In genomic region chr11:96257972-96258951, GRCh38 we compare ENCODE assay signal across 9 cellular contexts.
DNase-seq lines count a peak whose midpoint lies in the region; ATAC-seq and TF ChIP-seq lines count a peak whose summit lies in the region.
"Had no signal": no experiment of that assay in that cellular context is flagged by ENCODE, and none has a peak within 500 bp of the region (broad histone marks: within the 10 kb centered on the region; RNA-seq: fewer than 3 reads in every experiment).

No MANE protein-coding gene starts in this region.

- H3K27ac Mint-ChIP-seq in T-helper 2 cell treated with Interferon-gamma antibody and Interleukin-4, amounts not matched to agents 5 μg/mL and 100 μg/mL, for 36 hours = peak overlapping the region; percentile 92
- peak overlapping the region; percentile 96 for H3K27ac Mint-ChIP-seq in stimulated activated naive CD8-positive, alpha-beta T cell treated with anti-CD3 and anti-CD28 coated beads, Interleukin-15, Interleukin-2, amounts not matched to agents 100 ng/mL and 50 ng/mL, for 24 hours

- ATAC-seq in HG03095 (IDR thresholded peaks at IDR 0.05; ENCODE audit: unreplicated experiment) = peak; percentile 43

- no peak for TF ChIP-seq CTCF in fibroblast of villous mesenchyme (IDR thresholded peaks at IDR 0.05; ENCODE audit: insufficient read depth, low read depth, low read length)

- H3K9me3 Mint-ChIP-seq in T-helper 2 cell treated with Interferon-gamma antibody and Interleukin-4, amounts not matched to agents 5 μg/mL and 100 μg/mL, for 36 hours = no peaks in the 10 kb centered on the region
- H3K9me3 Mint-ChIP-seq in stimulated activated naive CD8-positive, alpha-beta T cell treated with anti-CD3 and anti-CD28 coated beads, Interleukin-15, Interleukin-2, amounts not matched to agents 100 ng/mL and 50 ng/mL, for 24 hours = no peaks in the 10 kb centered on the region
- H3K9me3 Mint-ChIP-seq: brain had no signal

- H3K4me3 Mint-ChIP-seq in T-helper 2 cell treated with Interferon-gamma antibody and Interleukin-4, amounts not matched to agents 5 μg/mL and 100 μg/mL, for 36 hours = peak overlapping the region; percentile 82
- peak overlapping the region; percentile 75 for H3K4me3 Mint-ChIP-seq in stimulated activated naive CD8-positive, alpha-beta T cell treated with anti-CD3 and anti-CD28 coated beads, Interleukin-15, Interleukin-2, amounts not matched to agents 100 ng/mL and 50 ng/mL, for 24 hours

- peak; percentile 25 for DNase-seq in stimulated activated CD4-positive, alpha-beta T cell treated with anti-CD3 and anti-CD28 coated beads, Interleukin-2, amount 100 ng/mL, for 4 hours (ENCODE audit: low read depth)
- DNase-seq in stimulated activated CD4-positive, alpha-beta T cell treated with anti-CD3 and anti-CD28 coated beads, Interleukin-1b, Interleukin-23, amount 100 ng/mL, for 48 hours = no peak
- peak; percentile 37 for DNase-seq in T-helper 2 cell treated with Interferon-gamma antibody and Interleukin-4, amounts not matched to agents 5 μg/mL and 100 μg/mL, for 36 hours (ENCODE audit: low spot score)
- peak; percentile 77 for DNase-seq in fibroblast of villous mesenchyme (ENCODE audit: low read depth)
- no peak for DNase-seq in mesenteric fat pad (ENCODE audit: low spot score)
- no peak for DNase-seq in epidermal melanocyte (ENCODE audit: insufficient read length, low spot score)

- H3K27me3 Mint-ChIP-seq in T-helper 2 cell treated with Interferon-gamma antibody and Interleukin-4, amounts not matched to agents 5 μg/mL and 100 μg/mL, for 36 hours (ENCODE audit: low read depth) = no peaks in the 10 kb centered on the region
- no peaks in the 10 kb centered on the region for H3K27me3 Mint-ChIP-seq in stimulated activated naive CD8-positive, alpha-beta T cell treated with anti-CD3 and anti-CD28 coated beads, Interleukin-15, Interleukin-2, amounts not matched to agents 100 ng/mL and 50 ng/mL, for 24 hours

- no peak overlapping the region for H3K4me3 ChIP-seq in fibroblast of villous mesenchyme (ENCODE audit: low read depth, low read length)

- H3K36me3 Mint-ChIP-seq in T-helper 2 cell treated with Interferon-gamma antibody and Interleukin-4, amounts not matched to agents 5 μg/mL and 100 μg/mL, for 36 hours (ENCODE audit: low read depth) = peaks cover 3% of the 10 kb centered on the region
- peaks cover 24% of the 10 kb centered on the region for H3K36me3 Mint-ChIP-seq in stimulated activated naive CD8-positive, alpha-beta T cell treated with anti-CD3 and anti-CD28 coated beads, Interleukin-15, Interleukin-2, amounts not matched to agents 100 ng/mL and 50 ng/mL, for 24 hours (ENCODE audit: low read depth)
- H3K36me3 Mint-ChIP-seq: brain had no signal

- H3K4me1 Mint-ChIP-seq in T-helper 2 cell treated with Interferon-gamma antibody and Interleukin-4, amounts not matched to agents 5 μg/mL and 100 μg/mL, for 36 hours (ENCODE audit: low read depth) = peaks cover 72% of the 10 kb centered on the region
- H3K4me1 Mint-ChIP-seq in stimulated activated naive CD8-positive, alpha-beta T cell treated with anti-CD3 and anti-CD28 coated beads, Interleukin-15, Interleukin-2, amounts not matched to agents 100 ng/mL and 50 ng/mL, for 24 hours (ENCODE audit: low read depth) = peaks cover 91% of the 10 kb centered on the region

Comparison
In these comparisons a context has a peak if more than half of its experiments do, and no peak if none do; other contexts are left out.
1. DNase-seq: peak in stimulated activated CD4-positive, alpha-beta T cell treated with anti-CD3 and anti-CD28 coated beads, Interleukin-2, amount 100 ng/mL, for 4 hours (single experiment), T-helper 2 cell treated with Interferon-gamma antibody and Interleukin-4, amounts not matched to agents 5 μg/mL and 100 μg/mL, for 36 hours (single experiment) and fibroblast of villous mesenchyme (single experiment); none in stimulated activated CD4-positive, alpha-beta T cell treated with anti-CD3 and anti-CD28 coated beads, Interleukin-1b, Interleukin-23, amount 100 ng/mL, for 48 hours (single experiment), mesenteric fat pad (single experiment) and epidermal melanocyte (single experiment).